Comparison of ENCODE assay signal across 8 cellular contexts in genomic region chr17:45619983-45620382, GRCh38.
DNase-seq lines count a peak whose midpoint lies in the region; ATAC-seq and TF ChIP-seq lines count a peak whose summit lies in the region.
"Not testable (repeated sequence)": the region's sequence is repeated elsewhere in the genome, so short reads cannot be mapped to it uniquely, and the experiment has no call there.

No MANE protein-coding gene starts in this region.

- H3K36me3 Mint-ChIP-seq in Calu3 (ENCODE audit: insufficient read depth, unreplicated experiment); T-helper 2 cell treated with Interferon-gamma antibody and Interleukin-4, amounts not matched to agents 5 μg/mL and 100 μg/mL, for 36 hours (ENCODE audit: low read depth): not testable (repeated sequence)

- not testable (repeated sequence) for H3K4me1 ChIP-seq in heart left ventricle; ovary (ENCODE audit: insufficient read depth)

- intact Hi-C loops in Calu3 (cut with micrococcal nuclease; ENCODE audit: unreplicated experiment); heart left ventricle (cut with DNase I); ovary (cut with DNase I): not testable (repeated sequence)

- H3K4me3 Mint-ChIP-seq in Calu3 (ENCODE audit: low read depth, unreplicated experiment): peak overlapping the region; percentile 56
- H3K4me3 Mint-ChIP-seq in T-helper 2 cell treated with Interferon-gamma antibody and Interleukin-4, amounts not matched to agents 5 μg/mL and 100 μg/mL, for 36 hours: peak overlapping the region; percentile 91

- peak overlapping the region in 11 of 12 donors; percentile 37 to 92 (median 54) for H3K4me3 ChIP-seq in heart left ventricle
- peak overlapping the region; percentile 70 for H3K4me3 ChIP-seq in ovary

- CTCF ChIA-PET in Calu3 (lab: Charles Lee): not testable (repeated sequence)

- DNase-seq in Calu3 (peak; percentile 66), amniotic epithelial cell (ENCODE audit: low read depth) (peak; percentile 17), heart left ventricle (peak in 4 of 5 donors; percentile 57 to 90 (median 70)), ovary (peak; percentile 68 to 91 (median 86))
- DNase-seq in T-helper 2 cell treated with Interferon-gamma antibody and Interleukin-4, amounts not matched to agents 5 μg/mL and 100 μg/mL, for 36 hours (ENCODE audit: low spot score): peak; percentile 84
- peak; percentile 70 for DNase-seq in stimulated activated CD8-positive, alpha-beta memory T cell treated with anti-CD3 and anti-CD28 coated beads, Interleukin-7, amount 100 ng/mL, for 24 hours (ENCODE audit: low read depth)

- not testable (repeated sequence) for H3K9me3 ChIP-seq in heart left ventricle, ovary

- H3K27me3 ChIP-seq in heart left ventricle, ovary: not testable (repeated sequence)

- ATAC-seq in GM21526 (IDR thresholded peaks at IDR 0.05; ENCODE audit: low FRiP score, unreplicated experiment) (peak; percentile 99), HG03442 (IDR thresholded peaks at IDR 0.05; ENCODE audit: unreplicated experiment) (peak; percentile 94), heart left ventricle (peak; percentile 100)

- H3K27me3 Mint-ChIP-seq in Calu3 (ENCODE audit: unreplicated experiment); T-helper 2 cell treated with Interferon-gamma antibody and Interleukin-4, amounts not matched to agents 5 μg/mL and 100 μg/mL, for 36 hours (ENCODE audit: low read depth): not testable (repeated sequence)

- not testable (repeated sequence) for H3K36me3 ChIP-seq in heart left ventricle, ovary

- not testable (repeated sequence) for H3K9me3 Mint-ChIP-seq in Calu3 (ENCODE audit: low read depth, unreplicated experiment); T-helper 2 cell treated with Interferon-gamma antibody and Interleukin-4, amounts not matched to agents 5 μg/mL and 100 μg/mL, for 36 hours

- TF ChIP-seq CTCF in Calu3 (IDR thresholded peaks at IDR 0.05; ENCODE audit: unreplicated experiment); heart left ventricle (IDR thresholded peaks at IDR 0.05); ovary (IDR thresholded peaks at IDR 0.05): not testable (repeated sequence)

- 1 to 2% (median 1%) methylated on average over 12 to 16 of the region's 16 CpGs for WGBS in heart left ventricle, 4 donors
- WGBS in ovary, 3 donors: 0 to 1% (median 0%) methylated on average over 12 to 15 of the region's 16 CpGs

- peak overlapping the region in 1 of 12 donors; percentile 37 for H3K27ac ChIP-seq in heart left ventricle
- H3K27ac ChIP-seq in ovary: not testable (repeated sequence)

- H3K27ac Mint-ChIP-seq in Calu3 (ENCODE audit: unreplicated experiment): not testable (repeated sequence)
- H3K27ac Mint-ChIP-seq in T-helper 2 cell treated with Interferon-gamma antibody and Interleukin-4, amounts not matched to agents 5 μg/mL and 100 μg/mL, for 36 hours: peak overlapping the region; percentile 77

- not testable (repeated sequence) for TF ChIP-seq POLR2A in heart left ventricle (IDR thresholded peaks at IDR 0.05); ovary (IDR thresholded peaks at IDR 0.05)

- not testable (repeated sequence) for H3K4me1 Mint-ChIP-seq in Calu3 (ENCODE audit: low read depth, unreplicated experiment); T-helper 2 cell treated with Interferon-gamma antibody and Interleukin-4, amounts not matched to agents 5 μg/mL and 100 μg/mL, for 36 hours (ENCODE audit: low read depth)

- TF ChIP-seq EP300 in ovary (IDR thresholded peaks at IDR 0.05): not testable (repeated sequence)

- BruUV-seq in Calu3 (replicated peaks; lab: Mats Ljungman, UMichigan): not testable (repeated sequence)

Comparison
In these comparisons a context has a peak if more than half of its experiments do, and no peak if none do; other contexts are left out.
1. DNase-seq: peak in every context shown above with its lines; median percentile 86 in ovary; 84 in T-helper 2 cell treated with Interferon-gamma antibody and Interleukin-4, amounts not matched to agents 5 μg/mL and 100 μg/mL, for 36 hours; 70 in heart left ventricle; 70 in stimulated activated CD8-positive, alpha-beta memory T cell treated with anti-CD3 and anti-CD28 coated beads, Interleukin-7, amount 100 ng/mL, for 24 hours; 66 in Calu3; 17 in amniotic epithelial cell.